8 cellular contexts compared by ENCODE assay signal in the genomic region with DNA sequence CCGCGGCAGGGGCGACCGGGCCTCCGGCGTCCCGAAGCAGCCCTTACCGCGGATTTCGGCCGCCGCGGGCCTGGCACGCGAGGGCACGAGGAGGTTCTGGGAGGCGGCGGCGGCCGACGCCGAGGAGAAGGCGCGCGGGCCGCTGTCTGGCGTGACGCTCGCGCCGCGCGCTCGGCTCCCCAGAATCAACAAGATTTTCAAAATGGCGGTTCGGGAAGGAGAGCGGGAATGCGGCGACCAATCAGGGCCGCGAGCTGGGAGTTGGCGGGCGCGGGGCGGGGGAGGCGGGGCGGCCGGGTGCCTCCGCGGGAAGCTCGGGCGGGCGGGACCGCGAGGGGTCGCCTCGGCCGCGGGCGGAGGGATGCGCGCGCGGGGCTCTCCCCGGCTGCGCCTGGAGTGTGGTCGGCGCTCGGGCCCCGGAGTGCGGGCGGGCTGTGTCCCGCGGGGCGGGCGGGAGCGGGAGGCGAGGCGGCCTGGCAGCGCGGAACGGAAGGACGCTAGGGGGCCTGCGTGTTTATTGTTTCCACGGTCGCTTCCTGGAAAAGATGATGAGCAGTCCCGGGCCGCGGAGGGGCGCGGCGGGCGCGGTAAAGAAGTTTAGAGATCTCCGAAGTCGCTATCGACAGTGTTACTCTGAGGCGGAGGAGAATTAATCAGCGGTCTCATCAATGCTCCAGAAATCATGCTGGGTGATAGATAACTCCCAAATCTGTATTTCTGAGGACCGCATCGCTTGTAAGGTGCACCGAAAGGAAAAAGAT. TPM values are rescaled to one million over a fixed set of nuclear protein-coding genes. Genes with fewer than 3 reads are reported as not detected.
DNase-seq lines count a peak whose midpoint lies in the region; ATAC-seq and TF ChIP-seq lines count a peak whose summit lies in the region.

A gene with protein sequence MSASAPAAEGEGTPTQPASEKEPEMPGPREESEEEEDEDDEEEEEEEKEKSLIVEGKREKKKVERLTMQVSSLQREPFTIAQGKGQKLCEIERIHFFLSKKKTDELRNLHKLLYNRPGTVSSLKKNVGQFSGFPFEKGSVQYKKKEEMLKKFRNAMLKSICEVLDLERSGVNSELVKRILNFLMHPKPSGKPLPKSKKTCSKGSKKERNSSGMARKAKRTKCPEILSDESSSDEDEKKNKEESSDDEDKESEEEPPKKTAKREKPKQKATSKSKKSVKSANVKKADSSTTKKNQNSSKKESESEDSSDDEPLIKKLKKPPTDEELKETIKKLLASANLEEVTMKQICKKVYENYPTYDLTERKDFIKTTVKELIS (minus strand): TSS at position 193 of the 761 bp plus-strand sequence. CDS start 543 bp downstream, outside the sequence.

- peaks cover 21% of the 10 kb centered on the region for H3K36me3 Mint-ChIP-seq in activated T-helper 1 cell treated with anti-CD3 and anti-CD28 coated beads, Interleukin-12 subunit alpha, Interleukin-12 subunit beta, Interleukin-2, Interleukin-4 antibody, amounts not matched to agents 30 ng/mL and 10 ng/mL and 1 ng/mL, durations not matched to agents 14 hours and 24 hours and 36 hours (ENCODE audit: low read depth)
- H3K36me3 Mint-ChIP-seq in naive thymus-derived CD4-positive, alpha-beta T cell, result peaks cover 0 to 26% (median 0%) of the 10 kb centered on the region in 5 donors
- H3K36me3 Mint-ChIP-seq in stimulated activated memory B cell treated with anti-CD40 and anti-IgM and Interleukin-4, amounts not matched to agents 10 μg/mL and 1 μg/mL and 100 μg/mL, for 72 hours, result no peaks in the 10 kb centered on the region

- H3K4me3 Mint-ChIP-seq in activated T-helper 1 cell treated with anti-CD3 and anti-CD28 coated beads, Interleukin-12 subunit alpha, Interleukin-12 subunit beta, Interleukin-2, Interleukin-4 antibody, amounts not matched to agents 30 ng/mL and 10 ng/mL and 1 ng/mL, durations not matched to agents 14 hours and 24 hours and 36 hours, result peak within 1 kb of the TSS; percentile 87
- H3K4me3 Mint-ChIP-seq in naive thymus-derived CD4-positive, alpha-beta T cell, result peak within 1 kb of the TSS; percentile 90 to 99 (median 94)
- H3K4me3 Mint-ChIP-seq in stimulated activated memory B cell treated with anti-CD40 and anti-IgM and Interleukin-4, amounts not matched to agents 10 μg/mL and 1 μg/mL and 100 μg/mL, for 72 hours, result peak within 1 kb of the TSS; percentile 95

- no peaks in the 10 kb centered on the region for H4K20me1 ChIP-seq in fibroblast of lung (ENCODE audit: control insufficient read depth, extremely low read depth, insufficient read depth, low read length)

- H3K9me3 ChIP-seq in fibroblast of lung (ENCODE audit: control insufficient read depth, insufficient read depth, low read depth, low read length), result no peaks in the 10 kb centered on the region
- no peaks in the 10 kb centered on the region for H3K9me3 ChIP-seq in naive thymus-derived CD4-positive, alpha-beta T cell (ENCODE audit: control insufficient read depth in 2 of 3, low read length in 3 of 3)

- H3K27ac Mint-ChIP-seq in activated T-helper 1 cell treated with anti-CD3 and anti-CD28 coated beads, Interleukin-12 subunit alpha, Interleukin-12 subunit beta, Interleukin-2, Interleukin-4 antibody, amounts not matched to agents 30 ng/mL and 10 ng/mL and 1 ng/mL, durations not matched to agents 14 hours and 24 hours and 36 hours, result peak within 1 kb of the TSS; percentile 91
- H3K27ac Mint-ChIP-seq in naive thymus-derived CD4-positive, alpha-beta T cell, result peak within 1 kb of the TSS; percentile 91 to 98 (median 96)
- H3K27ac Mint-ChIP-seq in stimulated activated memory B cell treated with anti-CD40 and anti-IgM and Interleukin-4, amounts not matched to agents 10 μg/mL and 1 μg/mL and 100 μg/mL, for 72 hours, result peak within 1 kb of the TSS; percentile 93

- intact Hi-C loops in activated T-helper 1 cell treated with anti-CD3 and anti-CD28 coated beads, Interleukin-12 subunit alpha, Interleukin-12 subunit beta, Interleukin-2, Interleukin-4 antibody, amounts not matched to agents 30 ng/mL and 10 ng/mL and 1 ng/mL, durations not matched to agents 14 hours and 24 hours and 36 hours (cut with micrococcal nuclease), result loop anchor here (2.0 to 10.0 kb wide), 4 partner anchors 52 to 1948 kb away; a partner anchor contains a TSS
- intact Hi-C loops in naive thymus-derived CD4-positive, alpha-beta T cell (cut with micrococcal nuclease), result loop anchor here (1.0 to 10.0 kb wide), 10 partner anchors 38 to 1942 kb away; a partner anchor contains a TSS

- H3K9ac ChIP-seq in fibroblast of lung (ENCODE audit: insufficient read depth, low read length), result peak within 1 kb of the TSS; percentile 93

- H3K27me3 ChIP-seq in fibroblast of lung (ENCODE audit: control insufficient read depth, insufficient read depth, low read length), result no peaks in the 10 kb centered on the region
- no peaks in the 10 kb centered on the region for H3K27me3 ChIP-seq in naive thymus-derived CD4-positive, alpha-beta T cell (ENCODE audit: control insufficient read depth in 2 of 2, insufficient read depth in 2 of 2, low read length in 2 of 2)

- DNase-seq in DMS79 treated with DMSO at 0.1 percent for 48 hours (lab: John Stamatoyannopoulos, UW), result peak; percentile 80
- DNase-seq in Kasumi-1 (lab: John Stamatoyannopoulos, UW), result peak; percentile 67 to 70
- DNase-seq in RKO (ENCODE audit: low spot score), result peak; percentile 80
- peak; percentile 77 for DNase-seq in activated T-helper 1 cell treated with anti-CD3 and anti-CD28 coated beads, Interleukin-12 subunit alpha, Interleukin-12 subunit beta, Interleukin-2, Interleukin-4 antibody, amounts not matched to agents 30 ng/mL and 10 ng/mL and 1 ng/mL, durations not matched to agents 14 hours and 24 hours and 36 hours (ENCODE audit: low spot score)
- peak; percentile 78 to 83 for DNase-seq in fibroblast of lung (ENCODE audit: low read depth in 2 of 2)
- DNase-seq in naive thymus-derived CD4-positive, alpha-beta T cell, result peak; percentile 64 to 85 (median 78)

- peaks cover 17% of the 10 kb centered on the region for H3K4me1 ChIP-seq in fibroblast of lung (ENCODE audit: control insufficient read depth, extremely low read depth, insufficient read depth, low read length)
- peaks cover 28 to 32% of the 10 kb centered on the region in 2 donors for H3K4me1 ChIP-seq in naive thymus-derived CD4-positive, alpha-beta T cell (ENCODE audit: control insufficient read depth in 2 of 2, insufficient read depth in 2 of 2, low read length in 2 of 2)

- peak within 1 kb of the TSS; percentile 94 for H3K27ac ChIP-seq in fibroblast of lung (ENCODE audit: insufficient read depth, low read length)
- H3K27ac ChIP-seq in naive thymus-derived CD4-positive, alpha-beta T cell (ENCODE audit: low read depth, low read length), result peak within 1 kb of the TSS; percentile 83

- H2AFZ ChIP-seq in fibroblast of lung (ENCODE audit: low read length), result peak within 1 kb of the TSS; percentile 90

- POLR2A ChIA-PET in naive thymus-derived CD4-positive, alpha-beta T cell (lab: Charles Lee), result interaction anchor here (1.1 to 1.3 kb wide), 2 partner anchors 10 to 109 kb away, joined by 3 to 4 read pairs; no protein-coding TSS in a partner anchor

- peak; percentile 45 to 54 for TF ChIP-seq CTCF in fibroblast of lung (conservative IDR thresholded peaks at IDR 0.05 in 1 of 2, IDR thresholded peaks at IDR 0.05 in 1 of 2; ENCODE audit: low read depth in 1 of 2, low read length in 2 of 2)

- no peaks in the 10 kb centered on the region for H3K36me3 ChIP-seq in fibroblast of lung (ENCODE audit: control insufficient read depth, insufficient read depth, low read length)
- H3K36me3 ChIP-seq in naive thymus-derived CD4-positive, alpha-beta T cell (ENCODE audit: control insufficient read depth in 2 of 3, insufficient read depth in 3 of 3, low read length in 3 of 3), result no peaks in the 10 kb centered on the region

- H3K4me2 ChIP-seq in fibroblast of lung (ENCODE audit: extremely low read depth, insufficient read depth, low read length), result peak within 1 kb of the TSS; percentile 89

- peak within 1 kb of the TSS; percentile 88 to 97 (median 92) for H3K4me3 ChIP-seq in fibroblast of lung (replicated peaks in 1 of 4; ENCODE audit: control extremely low read depth in 1 of 4, insufficient read depth in 1 of 4, low read depth in 3 of 4, low read length in 4 of 4)
- peak within 1 kb of the TSS; percentile 71 for H3K4me3 ChIP-seq in naive thymus-derived CD4-positive, alpha-beta T cell (ENCODE audit: low read length)

- H3K79me2 ChIP-seq in fibroblast of lung (ENCODE audit: control insufficient read depth, insufficient read depth, low read length), result peaks cover 45% of the 10 kb centered on the region

- peaks cover 4% of the 10 kb centered on the region for H3K27me3 Mint-ChIP-seq in activated T-helper 1 cell treated with anti-CD3 and anti-CD28 coated beads, Interleukin-12 subunit alpha, Interleukin-12 subunit beta, Interleukin-2, Interleukin-4 antibody, amounts not matched to agents 30 ng/mL and 10 ng/mL and 1 ng/mL, durations not matched to agents 14 hours and 24 hours and 36 hours (ENCODE audit: insufficient read depth)
- H3K27me3 Mint-ChIP-seq in naive thymus-derived CD4-positive, alpha-beta T cell, result no peaks in the 10 kb centered on the region
- H3K27me3 Mint-ChIP-seq in stimulated activated memory B cell treated with anti-CD40 and anti-IgM and Interleukin-4, amounts not matched to agents 10 μg/mL and 1 μg/mL and 100 μg/mL, for 72 hours, result no peaks in the 10 kb centered on the region

- no peaks in the 10 kb centered on the region for H3K9me3 Mint-ChIP-seq in activated T-helper 1 cell treated with anti-CD3 and anti-CD28 coated beads, Interleukin-12 subunit alpha, Interleukin-12 subunit beta, Interleukin-2, Interleukin-4 antibody, amounts not matched to agents 30 ng/mL and 10 ng/mL and 1 ng/mL, durations not matched to agents 14 hours and 24 hours and 36 hours
- H3K9me3 Mint-ChIP-seq in naive thymus-derived CD4-positive, alpha-beta T cell, result no peaks in the 10 kb centered on the region
- no peaks in the 10 kb centered on the region for H3K9me3 Mint-ChIP-seq in stimulated activated memory B cell treated with anti-CD40 and anti-IgM and Interleukin-4, amounts not matched to agents 10 μg/mL and 1 μg/mL and 100 μg/mL, for 72 hours

- CTCF ChIA-PET in naive thymus-derived CD4-positive, alpha-beta T cell (lab: Charles Lee), result no interaction called here

- peak; percentile 26 for ATAC-seq in GM21786 (IDR thresholded peaks at IDR 0.05; ENCODE audit: unreplicated experiment)
- peak; percentile 84 for ATAC-seq in naive thymus-derived CD4-positive, alpha-beta T cell
- ATAC-seq in stimulated activated memory B cell treated with anti-CD40 and anti-IgM and Interleukin-4, amounts not matched to agents 10 μg/mL and 1 μg/mL and 100 μg/mL, for 72 hours, result peak; percentile 80

- H3K4me1 Mint-ChIP-seq in activated T-helper 1 cell treated with anti-CD3 and anti-CD28 coated beads, Interleukin-12 subunit alpha, Interleukin-12 subunit beta, Interleukin-2, Interleukin-4 antibody, amounts not matched to agents 30 ng/mL and 10 ng/mL and 1 ng/mL, durations not matched to agents 14 hours and 24 hours and 36 hours (ENCODE audit: low read depth), result peaks cover 46% of the 10 kb centered on the region
- H3K4me1 Mint-ChIP-seq in naive thymus-derived CD4-positive, alpha-beta T cell, result peaks cover 39 to 54% (median 50%) of the 10 kb centered on the region in 7 donors
- H3K4me1 Mint-ChIP-seq in stimulated activated memory B cell treated with anti-CD40 and anti-IgM and Interleukin-4, amounts not matched to agents 10 μg/mL and 1 μg/mL and 100 μg/mL, for 72 hours, result peaks cover 42% of the 10 kb centered on the region

RNA-seq across cellular contexts. Expression of the gene that starts here (rescaled TPM):
- total RNA-seq in activated T-helper 1 cell treated with anti-CD3 and anti-CD28 coated beads, Interleukin-12 subunit alpha, Interleukin-12 subunit beta, Interleukin-2, Interleukin-4 antibody, amounts not matched to agents 30 ng/mL and 10 ng/mL and 1 ng/mL, durations not matched to agents 14 hours and 24 hours and 36 hours, result 163 and 170 TPM in 2 replicates
- total RNA-seq in fibroblast of lung, result 148 and 154 TPM in 2 replicates
- 108 TPM in 2 replicates for polyA plus RNA-seq in fibroblast of lung
- polyA plus RNA-seq in fibroblast of lung (2012), result 113 and 122 TPM in 2 replicates
- polyA minus RNA-seq in fibroblast of lung (ENCODE audit: low replicate concordance), result 1.4 and 1.7 TPM in 2 replicates
- total RNA-seq in naive thymus-derived CD4-positive, alpha-beta T cell, result 100 to 1,000 TPM in 3 of 5 experiments, 10 to 100 TPM in 2; 49.6 to 174 (median 101) TPM
- polyA plus RNA-seq in naive thymus-derived CD4-positive, alpha-beta T cell, result 10 to 100 TPM; 41.6 to 51.6 TPM

Comparison
In these comparisons a context has a peak if more than half of its experiments do, and no peak if none do; other contexts are left out.
1. Peak in every context shown above with its lines: DNase-seq, ATAC-seq, H3K4me3 ChIP-seq and H3K27ac ChIP-seq.
2. ATAC-seq: peak in every context shown above with its lines; median percentile 84 in naive thymus-derived CD4-positive, alpha-beta T cell; 80 in stimulated activated memory B cell treated with anti-CD40 and anti-IgM and Interleukin-4, amounts not matched to agents 10 μg/mL and 1 μg/mL and 100 μg/mL, for 72 hours; 26 in GM21786.